Comparison of ENCODE assay signal across 11 cellular contexts in genomic region chr7:118372530-118372929, GRCh38.
DNase-seq lines count a peak whose midpoint lies in the region; ATAC-seq and TF ChIP-seq lines count a peak whose summit lies in the region.
"Had no signal": no experiment of that assay in that cellular context is flagged by ENCODE, and none has a peak within 500 bp of the region (broad histone marks: within the 10 kb centered on the region; RNA-seq: fewer than 3 reads in every experiment).

No MANE protein-coding gene starts in this region.

- no peaks in the 10 kb centered on the region for H3K9me3 ChIP-seq in trophoblast cell (ENCODE audit: insufficient read depth, low read depth, low read length)
- H3K9me3 ChIP-seq in testis, result no peaks in the 10 kb centered on the region

- H2AFZ ChIP-seq in trophoblast cell (ENCODE audit: insufficient read depth, low read length, poor library complexity), result no peak overlapping the region

- H3K27me3 ChIP-seq in trophoblast cell (ENCODE audit: insufficient read depth, low read length), result no peaks in the 10 kb centered on the region
- no peaks in the 10 kb centered on the region for H3K27me3 ChIP-seq in testis

- H3K18ac ChIP-seq in trophoblast cell (ENCODE audit: low read length), result no peak overlapping the region

- H4K91ac ChIP-seq in trophoblast cell (ENCODE audit: low read depth, low read length), result no peak overlapping the region

- H3K79me1 ChIP-seq in trophoblast cell (ENCODE audit: low read length), result no peaks in the 10 kb centered on the region

- TF ChIP-seq CTCF in testis (IDR thresholded peaks at IDR 0.05), result no peak

- no peak overlapping the region for H3K9ac ChIP-seq in trophoblast cell (ENCODE audit: low read length)

- no peak overlapping the region for H3K14ac ChIP-seq in trophoblast cell (ENCODE audit: low read length)

- ATAC-seq in GM18519 (IDR thresholded peaks at IDR 0.05; ENCODE audit: low FRiP score, unreplicated experiment) (peak; percentile 58), HG03354 (IDR thresholded peaks at IDR 0.05; ENCODE audit: poor library complexity, severe bottlenecking, unreplicated experiment) (peak; percentile 46)
- ATAC-seq: left lobe of liver, sciatic nerve had no signal

- no peaks in the 10 kb centered on the region for H3K79me2 ChIP-seq in trophoblast cell (ENCODE audit: control insufficient read depth, insufficient read depth, low read length, poor library complexity)

- H3K4me3 ChIP-seq in trophoblast cell (ENCODE audit: low read depth, low read length) (no peak overlapping the region), testis (no peak overlapping the region)

- H4K12ac ChIP-seq in trophoblast cell (ENCODE audit: low read depth, low read length), result no peak overlapping the region

- no peak overlapping the region for H4K8ac ChIP-seq in trophoblast cell (ENCODE audit: low read depth, low read length)

- H3K4me1 ChIP-seq in trophoblast cell (ENCODE audit: control insufficient read depth in 1 of 2, insufficient read depth in 2 of 2, low read length in 2 of 2) (no peaks in the 10 kb centered on the region), testis (no peaks in the 10 kb centered on the region)

- H3K36me3 ChIP-seq in trophoblast cell (ENCODE audit: control insufficient read depth in 1 of 2, insufficient read depth in 2 of 2, low read length in 2 of 2) (no peaks in the 10 kb centered on the region), testis (ENCODE audit: low read depth, missing control alignments) (no peaks in the 10 kb centered on the region)

- TF ChIP-seq POLR2A in testis (IDR thresholded peaks at IDR 0.05), result no peak

- H2AK5ac ChIP-seq in trophoblast cell (ENCODE audit: low read length), result no peak overlapping the region

- H2BK5ac ChIP-seq in trophoblast cell (ENCODE audit: low read depth, low read length, poor library complexity), result no peak overlapping the region

- no peak overlapping the region for H2BK120ac ChIP-seq in trophoblast cell (ENCODE audit: insufficient read depth, low read length, poor library complexity)

- no peak overlapping the region for H3K4ac ChIP-seq in trophoblast cell (ENCODE audit: low read depth, low read length)

- H3K27ac ChIP-seq in trophoblast cell (ENCODE audit: low read depth, low read length), result no peak overlapping the region
- H3K27ac ChIP-seq in testis, result no peak overlapping the region

- H3K23ac ChIP-seq in trophoblast cell (ENCODE audit: low read length), result no peak overlapping the region

- no peak overlapping the region for H3K4me2 ChIP-seq in trophoblast cell (ENCODE audit: low read length)

- no peak overlapping the region for H2BK12ac ChIP-seq in trophoblast cell (ENCODE audit: low read length)

- WGBS in trophoblast cell (ENCODE audit: extremely low coverage, insufficient coverage, insufficient read length), result no CpG with 5 or more reads among the region's 1 CpG
- 41% methylated on average over 1 of the region's 1 CpG for WGBS in testis, 2 donors

- intact Hi-C loops in testis (cut with DNase I; ENCODE audit: low total_unique reads), result no loop called here

- DNase-seq in RPMI8226 (peak; percentile 67), iris pigment epithelial cell (ENCODE audit: low read depth) (peak; percentile 21), trophoblast cell (no peak), testis (no peak), mesenteric fat pad (ENCODE audit: low spot score) (no peak)
- DNase-seq in activated naive CD4-positive, alpha-beta T cell treated with anti-CD3 and anti-CD28 coated beads, Interleukin-2, amount 50 U/mL, for 16 hours, result no peak
- DNase-seq: NCI-H2029 had no signal

Comparison
In these comparisons a context has a peak if more than half of its experiments do, and no peak if none do; other contexts are left out.
1. DNase-seq: peak in RPMI8226 (single experiment) and iris pigment epithelial cell (single experiment); none in trophoblast cell (0 of 2), activated naive CD4-positive, alpha-beta T cell treated with anti-CD3 and anti-CD28 coated beads, Interleukin-2, amount 50 U/mL, for 16 hours (single experiment), testis (single experiment) and mesenteric fat pad (single experiment).